8 cellular contexts compared by ENCODE assay signal in the genomic region with DNA sequence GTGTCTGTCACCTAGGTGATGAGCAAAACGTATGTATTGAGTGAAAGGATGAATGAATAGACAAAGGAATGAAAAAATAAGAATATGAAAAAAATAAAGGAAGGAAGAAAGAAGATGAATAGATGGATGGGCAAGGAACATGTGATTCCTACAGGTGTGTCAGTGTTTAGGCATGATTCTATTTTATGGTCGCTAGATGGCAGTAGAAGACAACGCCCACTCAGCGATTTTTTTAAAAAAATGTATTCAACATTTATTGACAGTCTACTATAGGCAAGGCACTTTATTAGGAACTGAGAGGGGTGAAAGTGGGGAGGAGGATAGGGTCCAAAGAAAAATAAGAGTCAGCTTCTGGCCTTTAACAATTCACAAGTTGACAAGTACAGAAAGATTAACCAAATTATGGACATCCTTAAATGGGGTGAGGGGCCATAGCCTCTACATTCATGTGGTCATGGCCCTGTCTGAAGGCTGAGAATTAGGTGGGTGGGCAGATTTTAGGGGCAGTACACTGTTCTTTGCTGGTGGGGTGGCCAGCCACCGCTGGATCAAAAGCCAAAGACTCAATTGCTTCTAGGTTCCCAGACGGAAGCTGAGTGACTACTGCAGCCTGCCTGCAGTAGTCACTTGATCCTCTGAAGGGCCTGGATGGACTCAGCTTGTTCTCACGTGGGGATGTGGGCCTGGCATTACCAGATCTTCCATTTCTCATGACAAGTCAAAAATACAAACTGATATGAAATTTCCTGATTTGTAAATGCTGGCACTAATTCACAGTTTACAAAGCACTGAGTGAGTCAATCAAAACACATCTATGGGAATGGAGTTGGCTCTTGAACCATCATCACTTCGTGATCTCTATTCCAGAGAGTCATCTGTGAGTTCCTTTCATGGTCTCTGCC.
A peak's percentile ranks its signal among the peaks of the same experiment; 100 is the strongest.
DNase-seq lines count a peak whose midpoint lies in the region; ATAC-seq and TF ChIP-seq lines count a peak whose summit lies in the region.

No MANE protein-coding gene starts in this region.

- H3K9ac ChIP-seq in colonic mucosa (ENCODE audit: low read depth in 2 of 2, low read length in 2 of 2) = no peak overlapping the region

- no peaks in the 10 kb centered on the region for H3K9me3 ChIP-seq in BE2C
- no peaks in the 10 kb centered on the region for H3K9me3 ChIP-seq in colonic mucosa

- no peaks in the 10 kb centered on the region for H3K36me3 Mint-ChIP-seq in nephron (ENCODE audit: low read depth)

- H3K4me3 ChIP-seq in BE2C (ENCODE audit: low read depth, low read length) = no peak overlapping the region
- no peak overlapping the region for H3K4me3 ChIP-seq in GM12875 (ENCODE audit: low read depth, low read length)
- H3K4me3 ChIP-seq in colonic mucosa = no peak overlapping the region

- no peaks in the 10 kb centered on the region for H3K4me1 Mint-ChIP-seq in nephron

- H3K36me3 ChIP-seq in BE2C = no peaks in the 10 kb centered on the region
- no peaks in the 10 kb centered on the region for H3K36me3 ChIP-seq in colonic mucosa

- H3K27ac ChIP-seq in colonic mucosa = no peak overlapping the region

- no peak for DNase-seq in BE2C
- peak; percentile 38 to 78 for DNase-seq in NCI-H526 (lab: John Stamatoyannopoulos, UW)
- DNase-seq in colonic mucosa = no peak
- no peak for DNase-seq in posterior cingulate gyrus

- ATAC-seq in GM21390 (IDR thresholded peaks at IDR 0.05; ENCODE audit: unreplicated experiment) = no peak
- no peak for ATAC-seq in GM21423 (IDR thresholded peaks at IDR 0.05; ENCODE audit: unreplicated experiment)

- intact Hi-C loops in colonic mucosa (cut with DNase I) (loop anchor here (2.0 to 10.0 kb wide), 4 partner anchors 82 to 1472 kb away; no protein-coding TSS in a partner anchor), posterior cingulate gyrus (cut with DNase I) (loop anchor here (10.0 kb wide), 1 partner anchor 682 kb away; no protein-coding TSS in a partner anchor)

- TF ChIP-seq CTCF in BE2C (IDR thresholded peaks at IDR 0.05; ENCODE audit: low read depth, low read length) = peak; percentile 84
- peak; percentile 54 for TF ChIP-seq CTCF in GM12875 (IDR thresholded peaks at IDR 0.05; ENCODE audit: borderline replicate concordance, insufficient read depth, low read depth, low read length)
- TF ChIP-seq CTCF in colonic mucosa (IDR thresholded peaks at IDR 0.05) = peak; percentile 83
- TF ChIP-seq CTCF in nephron (IDR thresholded peaks at IDR 0.05; ENCODE audit: unreplicated experiment in 3 of 3) = peak; percentile 79 to 85 (median 79)

- no peak overlapping the region for H3K4me3 Mint-ChIP-seq in nephron

- no peaks in the 10 kb centered on the region for H3K9me3 Mint-ChIP-seq in nephron

- H3K4me1 ChIP-seq in BE2C (no peaks in the 10 kb centered on the region), colonic mucosa (peaks cover 4% of the 10 kb centered on the region)

- no peak overlapping the region for H3K27ac Mint-ChIP-seq in nephron

- H3K27me3 Mint-ChIP-seq in nephron (ENCODE audit: low read depth) = peaks cover 10% of the 10 kb centered on the region

- H3K27me3 ChIP-seq in BE2C = no peaks in the 10 kb centered on the region
- H3K27me3 ChIP-seq in colonic mucosa = no peaks in the 10 kb centered on the region

Comparison
In these comparisons a context has a peak if more than half of its experiments do, and no peak if none do; other contexts are left out.
1. DNase-seq: peak in NCI-H526 (2 of 2); none in BE2C (single experiment), colonic mucosa (single experiment) and posterior cingulate gyrus (0 of 10).
2. Peak in every context shown above with its lines, with median percentiles within 50 percentile points of each other: CTCF ChIP-seq.